26 cellular contexts compared by ENCODE assay signal in the genomic region with DNA sequence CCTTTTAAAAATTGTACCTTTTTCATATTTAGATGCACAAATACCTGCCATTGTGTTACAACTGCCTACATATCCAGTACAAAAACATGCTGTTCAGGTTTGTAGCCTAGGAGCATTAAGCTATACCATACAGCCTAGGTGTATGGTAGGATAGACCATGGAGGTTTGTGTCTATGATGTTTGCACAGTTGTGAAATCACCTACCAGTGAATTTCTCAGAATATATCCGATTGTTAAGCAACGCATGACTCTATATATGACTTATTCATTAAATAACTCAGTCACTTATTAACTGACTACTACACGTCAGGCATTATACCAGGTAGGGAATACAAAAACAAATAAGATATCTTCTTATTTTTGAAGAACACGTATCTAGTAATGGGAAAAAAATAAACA.
"Had no signal": no experiment of that assay in that cellular context is flagged by ENCODE, and none has a peak within 500 bp of the region (broad histone marks: within the 10 kb centered on the region; RNA-seq: fewer than 3 reads in every experiment).

No MANE protein-coding gene starts in this region.

- H3K9ac ChIP-seq: parathyroid adenoma had no signal

- H3K4me1 Mint-ChIP-seq: central memory CD8-positive, alpha-beta T cell; neural crest cell had no signal

- H3K27me3 ChIP-seq: breast epithelium, gastrocnemius medialis, right atrium auricular region, testis, transverse colon had no signal

- H3K36me3 Mint-ChIP-seq: activated CD8-positive, alpha-beta memory T cell treated with anti-CD3 and anti-CD28 coated beads, Interleukin-2, amount 10 ng/mL, durations not matched to agents 7 days and 5 days; activated naive CD4-positive, alpha-beta T cell treated with anti-CD3 and anti-CD28 coated beads, Interleukin-2, amount 50 U/mL, for 24 hours had no signal

- H3K27ac Mint-ChIP-seq: activated CD4-positive, alpha-beta T cell treated with anti-CD3 and anti-CD28 coated beads for 36 hours; activated CD8-positive, alpha-beta memory T cell treated with anti-CD3 and anti-CD28 coated beads, Interleukin-2, amount 10 ng/mL, durations not matched to agents 7 days and 5 days; activated CD8-positive, alpha-beta T cell treated with anti-CD3 and anti-CD28 coated beads, Interleukin-2, amount 10 ng/mL, durations not matched to agents 7 days and 5 days; activated naive CD4-positive, alpha-beta T cell treated with anti-CD3 and anti-CD28 coated beads, Interleukin-2, amount 50 U/mL, for 24 hours; activated naive CD8-positive, alpha-beta T cell treated with anti-CD3 and anti-CD28 coated beads, Interleukin-2, amount 50 U/mL, for 24 hours; activated T-helper 2 cell treated with anti-CD3 and anti-CD28 coated beads, Interferon-gamma antibody, Interleukin-2, Interleukin-4, amounts not matched to agents 10 μg/mL and 5 μg/mL and 100 μg/mL, durations not matched to agents 14 hours and 24 hours and 36 hours; naive thymus-derived CD4-positive, alpha-beta T cell had no signal

- H3K36me3 ChIP-seq: breast epithelium, gastrocnemius medialis, right atrium auricular region, transverse colon had no signal

- H3K4me3 Mint-ChIP-seq: activated CD4-positive, alpha-beta T cell treated with anti-CD3 and anti-CD28 coated beads for 36 hours; activated CD8-positive, alpha-beta memory T cell treated with anti-CD3 and anti-CD28 coated beads, Interleukin-2, amount 10 ng/mL, durations not matched to agents 7 days and 5 days; activated CD8-positive, alpha-beta T cell treated with anti-CD3 and anti-CD28 coated beads, Interleukin-2, amount 10 ng/mL, durations not matched to agents 7 days and 5 days; activated naive CD4-positive, alpha-beta T cell treated with anti-CD3 and anti-CD28 coated beads, Interleukin-2, amount 50 U/mL, for 24 hours; activated naive CD8-positive, alpha-beta T cell treated with anti-CD3 and anti-CD28 coated beads, Interleukin-2, amount 50 U/mL, for 24 hours; central memory CD8-positive, alpha-beta T cell; naive thymus-derived CD4-positive, alpha-beta T cell; neural crest cell had no signal

- H3K4me1 ChIP-seq: breast epithelium, gastrocnemius medialis, parathyroid adenoma, psoas muscle, right atrium auricular region, transverse colon had no signal

- FAIRE-seq: keratinocyte had no signal

- H3K9me3 ChIP-seq: gastrocnemius medialis, psoas muscle, testis, transverse colon had no signal

- H3K9me3 Mint-ChIP-seq: activated naive CD4-positive, alpha-beta T cell treated with anti-CD3 and anti-CD28 coated beads, Interleukin-2, amount 50 U/mL, for 24 hours; activated naive CD8-positive, alpha-beta T cell treated with anti-CD3 and anti-CD28 coated beads, Interleukin-2, amount 50 U/mL, for 24 hours; activated T-helper 2 cell treated with anti-CD3 and anti-CD28 coated beads, Interferon-gamma antibody, Interleukin-2, Interleukin-4, amounts not matched to agents 10 μg/mL and 5 μg/mL and 100 μg/mL, durations not matched to agents 14 hours and 24 hours and 36 hours; central memory CD8-positive, alpha-beta T cell had no signal

- DNase-seq: activated CD4-positive, alpha-beta T cell treated with anti-CD3 and anti-CD28 coated beads for 36 hours; activated CD4-positive, CD25-positive, alpha-beta regulatory T cell; activated CD8-positive, alpha-beta memory T cell treated with anti-CD3 and anti-CD28 coated beads, Interleukin-2, amount 10 ng/mL, durations not matched to agents 7 days and 5 days; activated CD8-positive, alpha-beta T cell treated with anti-CD3 and anti-CD28 coated beads, Interleukin-2, amount 10 ng/mL, durations not matched to agents 7 days and 5 days; activated naive CD8-positive, alpha-beta T cell treated with anti-CD3 and anti-CD28 coated beads, Interleukin-2, amount 50 U/mL, for 24 hours; activated T-cell treated with anti-CD3 and anti-CD28 coated beads, Interleukin-2, amount 50 U/mL, for 48 hours; dermis blood vessel endothelial cell; effector CD4-positive, alpha-beta T cell; gastrocnemius medialis; hippocampal formation; naive thymus-derived CD4-positive, alpha-beta T cell; nucleus accumbens; psoas muscle; stimulated activated CD4-positive, alpha-beta T cell treated with anti-CD3 and anti-CD28 coated beads, Interleukin-2, amount 100 ng/mL, for 48 hours; stimulated activated naive CD4-positive, alpha-beta T cell treated with Interleukin-2 at 50 U/mL for 16 hours; testis; transverse colon had no signal

- H3K27ac ChIP-seq: breast epithelium, epithelial cell of prostate, gastrocnemius medialis, parathyroid adenoma, psoas muscle, right atrium auricular region, testis, transverse colon had no signal

- H3K4me3 ChIP-seq: breast epithelium, gastrocnemius medialis, psoas muscle, right atrium auricular region, testis, transverse colon had no signal

- ATAC-seq: activated CD4-positive, alpha-beta T cell treated with anti-CD3 and anti-CD28 coated beads for 36 hours; activated CD8-positive, alpha-beta memory T cell treated with anti-CD3 and anti-CD28 coated beads, Interleukin-2, amount 10 ng/mL, durations not matched to agents 7 days and 5 days; activated CD8-positive, alpha-beta T cell treated with anti-CD3 and anti-CD28 coated beads, Interleukin-2, amount 10 ng/mL, durations not matched to agents 7 days and 5 days; activated naive CD8-positive, alpha-beta T cell treated with anti-CD3 and anti-CD28 coated beads, Interleukin-2, amount 50 U/mL, for 24 hours; gastrocnemius medialis; naive thymus-derived CD4-positive, alpha-beta T cell; psoas muscle had no signal

- H3K27me3 Mint-ChIP-seq: activated CD4-positive, alpha-beta T cell treated with anti-CD3 and anti-CD28 coated beads for 36 hours; activated naive CD4-positive, alpha-beta T cell treated with anti-CD3 and anti-CD28 coated beads, Interleukin-2, amount 50 U/mL, for 24 hours; activated naive CD8-positive, alpha-beta T cell treated with anti-CD3 and anti-CD28 coated beads, Interleukin-2, amount 50 U/mL, for 24 hours had no signal
